Comparison of ENCODE assay signal across 7 cellular contexts in genomic region chr17:62392908-62393307, GRCh38. TPM values are rescaled to one million over a fixed set of nuclear protein-coding genes. Genes with fewer than 3 reads are reported as not detected.
"Had no signal": no experiment of that assay in that cellular context is flagged by ENCODE, and none has a peak within 500 bp of the region (broad histone marks: within the 10 kb centered on the region; RNA-seq: fewer than 3 reads in every experiment).

No MANE protein-coding gene starts in this region.

- H3K4me3 Mint-ChIP-seq: IgD-negative memory B cell had no signal

- DNase-seq: IMR-90 had no signal

- H3K27ac ChIP-seq: HL-60 had no signal

- H3K4me3 ChIP-seq: K562 had no signal

- H3K36me3 Mint-ChIP-seq: IgD-negative memory B cell had no signal

- ATAC-seq: K562 had no signal

- FAIRE-seq: K562 had no signal

- H3K4me1 Mint-ChIP-seq: IgD-negative memory B cell had no signal

- H3K9me3 Mint-ChIP-seq: IgD-negative memory B cell had no signal

- H3K27ac Mint-ChIP-seq: IgD-negative memory B cell had no signal

RNA-seq across cellular contexts. Expression of gene EFCAB3, which starts 12.6 kb away (rescaled TPM):
- total RNA-seq: HepG2, HT-29, HT1080, IMR-90, K562 had no signal
- polyA plus RNA-seq: HepG2, IgD-negative memory B cell, IMR-90, K562 had no signal
